In genomic region chr13:113833111-113833830, GRCh38 we compare ENCODE assay signal across 16 cellular contexts. TPM values are rescaled to one million over a fixed set of nuclear protein-coding genes. Genes with fewer than 3 reads are reported as not detected.
A peak's percentile ranks its signal among the peaks of the same experiment; 100 is the strongest.
DNase-seq lines count a peak whose midpoint lies in the region; ATAC-seq, FAIRE-seq and TF ChIP-seq lines count a peak whose summit lies in the region.
"Had no signal": no experiment of that assay in that cellular context is flagged by ENCODE, and none has a peak within 500 bp of the region (broad histone marks: within the 10 kb centered on the region; RNA-seq: fewer than 3 reads in every experiment).

No MANE protein-coding gene starts in this region.

- no peak overlapping the region for H3K4me2 ChIP-seq in K562 (ENCODE audit: insufficient read depth, low read length)
- no peak overlapping the region for H3K4me2 ChIP-seq in GM23248 (ENCODE audit: unreplicated experiment)

- H3K27ac ChIP-seq in K562 (ENCODE audit: extremely low read depth, low read depth, low read length) (no peak overlapping the region), kidney (ENCODE audit: low read depth in 2 of 2, low read length in 2 of 2) (no peak overlapping the region), GM23248 (no peak overlapping the region; the same call in 1 of the 2 replicates)
- H3K27ac ChIP-seq: 22Rv1 had no signal

- peaks cover 0 to 18% of the 10 kb centered on the region in 2 experiments; a peak in 2 of 5 replicates for H3K4me1 ChIP-seq in K562 (replicated peaks in 1 of 2; ENCODE audit: control insufficient read depth in 2 of 2, insufficient read depth in 2 of 2, low read length in 2 of 2)
- peaks cover 7 to 14% of the 10 kb centered on the region in 2 donors for H3K4me1 ChIP-seq in kidney (ENCODE audit: control insufficient read depth in 1 of 2, insufficient read depth in 1 of 2, low read depth in 1 of 2, low read length in 2 of 2)
- H3K4me1 ChIP-seq in GM23248 (ENCODE audit: insufficient read depth): peaks cover 19% of the 10 kb centered on the region
- H3K4me1 ChIP-seq: HAP-1 had no signal

- TF ChIP-seq RAD21 in K562 (CRISPR knock-in tag; conservative IDR thresholded peaks at IDR 0.05 in 1 of 2, IDR thresholded peaks at IDR 0.05 in 1 of 2): no peak

- H3F3A ChIP-seq in GM23248 (ENCODE audit: insufficient read depth): peaks cover 24% of the 10 kb centered on the region; the same call in 1 of the 2 replicates

- TF ChIP-seq EP300 in K562 (IDR thresholded peaks at IDR 0.05; ENCODE audit: low read length): no peak

- no peaks in the 10 kb centered on the region for H3K9me3 Mint-ChIP-seq in activated CD4-positive, alpha-beta T cell treated with anti-CD3 and anti-CD28 coated beads for 36 hours (ENCODE audit: low read depth)

- FAIRE-seq in K562 (lab: Jason Lieb, UNC) (no peak), kidney (lab: Jason Lieb, UNC) (no peak)

- H3K27me3 Mint-ChIP-seq in activated CD4-positive, alpha-beta T cell treated with anti-CD3 and anti-CD28 coated beads for 36 hours: no peaks in the 10 kb centered on the region

- peaks cover 2% of the 10 kb centered on the region for H3K4me1 Mint-ChIP-seq in activated CD4-positive, alpha-beta T cell treated with anti-CD3 and anti-CD28 coated beads for 36 hours

- 86% methylated on average over 16 of the region's 25 CpGs for WGBS in K562 (ENCODE audit: insufficient coverage, low coverage, missing lambda C conversion rate)
- WGBS in GM23248 (ENCODE audit: low coverage in 1 of 2, low lambda C conversion rate in 2 of 2, missing lambda C conversion rate in 2 of 2), 2 experiments: 90 to 92% methylated on average over 24 of the region's 25 CpGs

- H3K27me3 ChIP-seq in K562 (ENCODE audit: control insufficient read depth in 2 of 2, insufficient read depth in 2 of 2, low read length in 2 of 2): no peaks in the 10 kb centered on the region
- no peaks in the 10 kb centered on the region for H3K27me3 ChIP-seq in GM23248 (replicated peaks; ENCODE audit: insufficient read depth)

- intact Hi-C loops in activated CD4-positive, alpha-beta T cell treated with anti-CD3 and anti-CD28 coated beads for 36 hours (cut with DNase I, micrococcal nuclease): no loop called here
- intact Hi-C loops in K562 (cut with micrococcal nuclease) (no loop called here), kidney (cut with DNase I) (no loop called here), posterior cingulate gyrus (cut with DNase I) (no loop called here)

- CTCF ChIA-PET in activated CD4-positive, alpha-beta T cell treated with anti-CD3 and anti-CD28 coated beads for 36 hours (lab: Charles Lee): no interaction called here
- CTCF ChIA-PET in K562 (lab: Yijun Ruan, JAX; ENCODE audit: low intra/inter-chr PET ratio): no interaction called here

- TF ChIP-seq CTCF in K562 (IDR thresholded peaks at IDR 0.05 in 2 of 3, conservative IDR thresholded peaks at IDR 0.05 in 1 of 3; ENCODE audit: insufficient read depth in 2 of 3, low read depth in 1 of 3, low read length in 3 of 3): no peak
- no peak for TF ChIP-seq CTCF in kidney (IDR thresholded peaks at IDR 0.05; ENCODE audit: borderline replicate concordance, extremely low read depth, insufficient read depth)

- H4K20me1 ChIP-seq in K562 (replicated peaks; ENCODE audit: control insufficient read depth, insufficient read depth, low read length) (no peaks in the 10 kb centered on the region), GM23248 (ENCODE audit: insufficient read depth) (no peaks in the 10 kb centered on the region)

- POLR2A ChIA-PET in activated CD4-positive, alpha-beta T cell treated with anti-CD3 and anti-CD28 coated beads for 36 hours (lab: Charles Lee): no interaction called here
- POLR2A ChIA-PET in K562 (lab: Yijun Ruan, JAX): no interaction called here

- BruUV-seq in K562 (replicated peaks; lab: Mats Ljungman, UMichigan): no TSS peak

- H3K4me3 Mint-ChIP-seq in activated CD4-positive, alpha-beta T cell treated with anti-CD3 and anti-CD28 coated beads for 36 hours: no peak overlapping the region

- TF ChIP-seq POLR2A in K562 (conservative IDR thresholded peaks at IDR 0.05): no peak

- H3K9me2 ChIP-seq in GM23248 (ENCODE audit: insufficient read depth): no peaks in the 10 kb centered on the region

- H3K36me3 ChIP-seq in K562 (ENCODE audit: control insufficient read depth, insufficient read depth, low read length): no peaks in the 10 kb centered on the region
- peaks cover 0 to 6% of the 10 kb centered on the region in 2 donors for H3K36me3 ChIP-seq in kidney (ENCODE audit: control insufficient read depth in 1 of 2, insufficient read depth in 2 of 2, low read length in 2 of 2)
- H3K36me3 ChIP-seq in GM23248 (ENCODE audit: low read depth): peaks cover 25% of the 10 kb centered on the region; the same call in 1 of the 2 replicates
- H3K36me3 ChIP-seq: HAP-1 had no signal

- no peak overlapping the region for H3K4me3 ChIP-seq in K562
- no peak overlapping the region for H3K4me3 ChIP-seq in kidney (ENCODE audit: low read length in 2 of 2)
- no peak overlapping the region for H3K4me3 ChIP-seq in GM23248
- H3K4me3 ChIP-seq: HAP-1 had no signal

- H3K79me2 ChIP-seq in K562 (ENCODE audit: control insufficient read depth, insufficient read depth, low read length) (no peaks in the 10 kb centered on the region), GM23248 (ENCODE audit: insufficient read depth) (no peaks in the 10 kb centered on the region)

- peak; percentile 11 for ATAC-seq in activated CD4-positive, alpha-beta T cell treated with anti-CD3 and anti-CD28 coated beads for 36 hours
- ATAC-seq in K562: no peak
- no peak for ATAC-seq in HG03108 (IDR thresholded peaks at IDR 0.05; ENCODE audit: unreplicated experiment)
- ATAC-seq in GM18907 (IDR thresholded peaks at IDR 0.05; ENCODE audit: unreplicated experiment): no peak

- H3K36me3 Mint-ChIP-seq in activated CD4-positive, alpha-beta T cell treated with anti-CD3 and anti-CD28 coated beads for 36 hours (ENCODE audit: low read depth): peaks cover 2% of the 10 kb centered on the region

- in situ Hi-C loops in K562 (cut with MboI): no loop called here
- in situ Hi-C loops in GM23248 (cut with MboI): no loop called here

- H3K9me1 ChIP-seq in K562 (ENCODE audit: control insufficient read depth, insufficient read depth, low read length): no peaks in the 10 kb centered on the region

- H3K9me3 ChIP-seq in K562 (replicated peaks; ENCODE audit: control insufficient read depth, insufficient read depth, low read depth, low read length): no peaks in the 10 kb centered on the region
- H3K9me3 ChIP-seq in kidney (ENCODE audit: control insufficient read depth in 1 of 2, low read length in 2 of 2): no peaks in the 10 kb centered on the region
- H3K9me3 ChIP-seq in GM23248 (ENCODE audit: low read depth): no peaks in the 10 kb centered on the region
- H3K9me3 ChIP-seq: HAP-1 had no signal

- DNase-seq in activated CD4-positive, alpha-beta T cell treated with anti-CD3 and anti-CD28 coated beads for 36 hours: no peak
- DNase-seq in activated CD4-positive, alpha-beta T cell treated with anti-CD3 and anti-CD28 coated beads for 1 hour: no peak
- DNase-seq in K562 (ENCODE audit: extremely low read depth in 1 of 4, low spot score in 3 of 4) (no peak), kidney (peak; percentile 66), posterior cingulate gyrus (peak in 6 of 10 donors; percentile 1 to 79 (median 42)), GM23248 (no peak)
- DNase-seq: DMS79 treated with DMSO at 0.1 percent for 48 hours, NCI-H1417 treated with DMSO at 0.1 percent for 48 hours, NCI-H187 treated with DMSO at 0.1 percent for 48 hours, NCI-H2227 treated with DMSO at 0.1 percent for 48 hours, NCI-H510A treated with DMSO at 0.1 percent for 48 hours, NCI-H82 had no signal

- H3K9ac ChIP-seq in K562 (ENCODE audit: insufficient read depth in 1 of 2, low read depth in 2 of 2, low read length in 2 of 2) (no peak overlapping the region), kidney (ENCODE audit: low read length in 2 of 2) (no peak overlapping the region), GM23248 (no peak overlapping the region)

- H3K27ac Mint-ChIP-seq in activated CD4-positive, alpha-beta T cell treated with anti-CD3 and anti-CD28 coated beads for 36 hours: no peak overlapping the region

- H2AFZ ChIP-seq in K562 (ENCODE audit: low read depth, low read length): no peak overlapping the region
- no peak overlapping the region for H2AFZ ChIP-seq in GM23248

RNA-seq across cellular contexts. Expression of gene GAS6, which starts 30.6 kb away (rescaled TPM):
- under 1 TPM; 0.54 to 0.73 TPM for total RNA-seq in activated CD4-positive, alpha-beta T cell treated with anti-CD3 and anti-CD28 coated beads for 36 hours
- 18.0 and 37.2 TPM in 2 replicates for total RNA-seq in K562 (2011; cell fraction: chromatin; rRNA removed; ENCODE audit: low replicate concordance)
- total RNA-seq in K562 (2011; cell fraction: nucleolus; rRNA removed): 25.2 and 27.5 TPM in 2 replicates
- total RNA-seq in K562 (2011; cell fraction: nucleoplasm; rRNA removed): 19.7 and 20.2 TPM in 2 replicates
- total RNA-seq in K562 (2014; rRNA removed) (8.4 and 8.8 TPM in 2 replicates), K562 (2014; rRNA removed; fragmentation: Illumina TruSeq; extraction: Trizol) (0.99 and 1.7 TPM in 2 replicates), K562 (2015; rRNA removed; fragmentation: Illumina TruSeq; extraction: Trizol) (4.2 and 4.6 TPM in 2 replicates), K562 (2021) (9.6 and 9.7 TPM in 2 replicates), kidney (83.5 TPM)
- polyA plus RNA-seq in K562 (2011; rRNA removed) (4.9 and 8.8 TPM in 2 replicates), K562 (2014; fragmentation: Illumina TruSeq; extraction: Trizol) (4.4 and 6.1 TPM in 2 replicates), K562 (2014; fragmentation: Nextera tagmentation; extraction: Ambion mirVana) (under 1 TPM in 1 of 2 experiments, not detected in 1; 0.14 TPM), K562 (2014; rRNA removed) (9.7 and 10.9 TPM in 2 replicates), kidney (ENCODE audit: insufficient read depth, low read depth, low replicate concordance) (135 TPM), GM23248 (2016; fragmentation: Nextera tagmentation; extraction: Ambion mirVana) (822 and 865 TPM in 2 replicates)
- 9.4 and 10.6 TPM in 2 replicates for polyA plus RNA-seq in K562 (2011; cell fraction: cytosol; rRNA removed)
- polyA plus RNA-seq in K562 (2011; cell fraction: nucleus; rRNA removed): 24.5 and 26.4 TPM in 2 replicates
- polyA plus RNA-seq in K562 (2012): 10.4 and 26.9 TPM in 2 replicates
- 2.0 and 2.2 TPM in 2 replicates for polyA minus RNA-seq in K562 (2011; rRNA and poly(A)+ RNA removed)
- polyA minus RNA-seq in K562 (2011; cell fraction: cytosol; rRNA and poly(A)+ RNA removed): 2.3 and 4.6 TPM in 2 replicates
- 2.8 and 4.3 TPM in 2 replicates for polyA minus RNA-seq in K562 (2011; cell fraction: nucleus; rRNA and poly(A)+ RNA removed)
- total RNA-seq in GM23248 (2014; rRNA removed; shearing (Covaris generic)): 998 and 1,035 TPM in 2 replicates

Comparison
In these comparisons a context has a peak if more than half of its experiments do, and no peak if none do; other contexts are left out.
1. DNase-seq: peak in kidney (single experiment) and posterior cingulate gyrus (6 of 10); none in activated CD4-positive, alpha-beta T cell treated with anti-CD3 and anti-CD28 coated beads for 36 hours (single experiment), activated CD4-positive, alpha-beta T cell treated with anti-CD3 and anti-CD28 coated beads for 1 hour (single experiment), K562 (0 of 4) and GM23248 (single experiment).
2. RNA of gene GAS6, which starts 30.6 kb away (total RNA-seq): 998 to 1,035 TPM in GM23248; 83.5 TPM in kidney (single experiment), 0.99 to 37.2 TPM in K562 and 0.54 to 0.73 TPM in activated CD4-positive, alpha-beta T cell treated with anti-CD3 and anti-CD28 coated beads for 36 hours; every median in the first group is over 10 times any median in the second.